In genomic region chr2:95344208-95344570, GRCh38 we compare ENCODE assay signal across 20 cellular contexts. TPM values are rescaled to one million over a fixed set of nuclear protein-coding genes. Genes with fewer than 3 reads are reported as not detected.
"Had no signal": no experiment of that assay in that cellular context is flagged by ENCODE, and none has a peak within 500 bp of the region (broad histone marks: within the 10 kb centered on the region; RNA-seq: fewer than 3 reads in every experiment).

No MANE protein-coding gene starts in this region.

- ATAC-seq: activated CD8-positive, alpha-beta T cell treated with anti-CD3 and anti-CD28 coated beads, Interleukin-2, amount 10 ng/mL, durations not matched to agents 7 days and 5 days; lower lobe of right lung; naive thymus-derived CD8-positive, alpha-beta T cell; right cardiac atrium; stimulated activated memory B cell treated with anti-CD40 and anti-IgM and Interleukin-4, amounts not matched to agents 10 μg/mL and 1 μg/mL and 100 μg/mL, for 72 hours had no signal

- H3K27ac ChIP-seq: lower lobe of right lung, stomach, suprapubic skin, transverse colon, uterus had no signal

- H3K27me3 ChIP-seq: uterus had no signal

- H3K4me3 ChIP-seq: lower lobe of right lung, suprapubic skin, transverse colon, uterus had no signal

- DNase-seq: activated CD4-positive, alpha-beta T cell treated with anti-CD3 and anti-CD28 coated beads for 1 hour; activated CD4-positive, alpha-beta T cell treated with anti-CD3 and anti-CD28 coated beads, Interleukin-2, amount 50 U/mL, for 1 hour; activated CD8-positive, alpha-beta T cell treated with anti-CD3 and anti-CD28 coated beads, Interleukin-2, amount 10 ng/mL, durations not matched to agents 7 days and 5 days; activated naive CD4-positive, alpha-beta T cell; amniotic stem cell; effector CD4-positive, alpha-beta T cell; foreskin melanocyte; hippocampal formation; lower lobe of right lung; right cardiac atrium; small intestine; stimulated activated CD4-positive, alpha-beta T cell treated with anti-CD3 and anti-CD28 coated beads, Interleukin-15, amount 100 ng/mL, for 24 hours; stomach; T-helper 1 cell; T-helper 9 cell; transverse colon; uterus had no signal

- FAIRE-seq: small intestine had no signal

- H3K36me3 ChIP-seq: lower lobe of right lung, stomach, suprapubic skin, transverse colon, uterus had no signal

- H3K9me3 ChIP-seq: lower lobe of right lung, stomach, suprapubic skin, transverse colon, uterus had no signal

RNA-seq across cellular contexts. Expression of gene KCNIP3, which starts 47.0 kb away (rescaled TPM):
- total RNA-seq: activated CD8-positive, alpha-beta T cell treated with anti-CD3 and anti-CD28 coated beads, Interleukin-2, amount 10 ng/mL, durations not matched to agents 7 days and 5 days; naive thymus-derived CD8-positive, alpha-beta T cell had no signal
- polyA plus RNA-seq: naive thymus-derived CD8-positive, alpha-beta T cell had no signal
